ENCODE assay signal across 8 cellular contexts in the genomic region with DNA sequence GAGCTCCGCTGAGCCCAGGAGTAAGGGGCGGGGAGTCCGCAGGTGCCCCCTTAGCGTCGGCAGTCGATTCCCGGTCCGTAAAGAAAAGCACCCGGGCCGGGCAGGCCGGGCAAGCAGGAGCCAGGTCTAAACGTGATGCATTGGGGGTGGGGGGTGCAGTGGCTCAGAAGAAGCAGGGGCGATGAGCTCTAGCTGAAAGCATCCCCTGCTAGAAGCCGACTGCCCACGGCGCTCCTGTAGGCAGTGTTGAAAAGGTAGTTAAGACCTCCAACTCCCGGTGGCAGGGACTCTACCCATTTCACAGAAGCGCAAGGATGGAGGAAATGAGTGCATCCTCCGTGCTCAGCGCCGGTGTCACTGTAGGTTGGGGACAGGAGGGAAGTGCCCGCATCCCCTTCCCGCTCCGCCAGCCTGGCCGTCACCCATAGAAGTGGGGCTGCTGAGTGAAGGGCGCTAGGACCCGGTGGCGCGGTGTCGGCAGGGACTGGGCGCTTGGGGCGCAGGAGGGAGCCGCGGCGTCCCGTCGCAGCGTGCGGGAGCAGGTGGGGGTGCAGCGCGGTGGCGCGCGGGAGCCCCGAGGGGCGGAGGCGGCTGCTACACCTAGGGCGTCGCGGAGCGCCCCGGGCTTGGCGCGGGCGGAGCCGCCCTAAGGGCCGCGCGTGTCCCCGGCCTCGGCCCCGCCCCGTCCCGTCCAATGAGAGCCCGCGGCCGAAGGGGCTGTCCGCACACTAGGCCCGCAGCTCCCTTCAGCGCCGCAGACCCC. TPM values are rescaled to one million over a fixed set of nuclear protein-coding genes. Genes with fewer than 3 reads are reported as not detected.
DNase-seq lines count a peak whose midpoint lies in the region; ATAC-seq and TF ChIP-seq lines count a peak whose summit lies in the region.

A gene (plus strand): TSS at position 724 of the 763 bp plus-strand sequence. CDS start 298 bp downstream, outside the sequence.

- H3K27me3 ChIP-seq in heart left ventricle (peaks cover 0 to 43% (median 11%) of the 10 kb centered on the region in 9 donors), rectal smooth muscle tissue (ENCODE audit: control insufficient read depth, insufficient read depth, low read length) (peaks cover 11% of the 10 kb centered on the region)

- H3K27ac ChIP-seq in heart left ventricle (no peak within 1 kb of the TSS), rectal smooth muscle tissue (ENCODE audit: low read depth, low read length) (no peak within 1 kb of the TSS)

- DNase-seq in CD14-positive monocyte (ENCODE audit: low spot score) = no peak
- peak; percentile 24 for DNase-seq in RPMI8226
- peak; percentile 56 for DNase-seq in activated naive CD4-positive, alpha-beta T cell treated with Interleukin-2 at 50 U/mL for 16 hours
- peak in 1 of 5 donors; percentile 62 for DNase-seq in heart left ventricle
- DNase-seq in NCI-H1092 (lab: John Stamatoyannopoulos, UW) = no peak

- ATAC-seq in GM21723 (IDR thresholded peaks at IDR 0.05; ENCODE audit: unreplicated experiment) = peak; percentile 62
- ATAC-seq in heart left ventricle = peak in 3 of 4 donors; percentile 20 to 64 (median 48)
- ATAC-seq in GM19324 (IDR thresholded peaks at IDR 0.05; ENCODE audit: low FRiP score, unreplicated experiment) = no peak

- TF ChIP-seq CTCF in CD14-positive monocyte (IDR thresholded peaks at IDR 0.05) = no peak
- TF ChIP-seq CTCF in heart left ventricle (IDR thresholded peaks at IDR 0.05) = no peak

- no peak within 1 kb of the TSS for H3K9ac ChIP-seq in rectal smooth muscle tissue (ENCODE audit: low read length)

- no peak for TF ChIP-seq POLR2A in heart left ventricle (IDR thresholded peaks at IDR 0.05)

- H3K4me1 ChIP-seq in heart left ventricle = peaks cover 0 to 24% (median 16%) of the 10 kb centered on the region in 12 donors
- peaks cover 3% of the 10 kb centered on the region for H3K4me1 ChIP-seq in rectal smooth muscle tissue (ENCODE audit: control insufficient read depth, insufficient read depth, low read length)

- peaks cover 52 to 84% (median 68%) of the 10 kb centered on the region in 3 donors for H3K27me3 Mint-ChIP-seq in CD14-positive monocyte (ENCODE audit: low read depth in 3 of 3)

- H3K4me1 Mint-ChIP-seq in CD14-positive monocyte = peaks cover 15% of the 10 kb centered on the region

- peaks cover 0 to 14% (median 4%) of the 10 kb centered on the region in 7 donors for H3K9me3 Mint-ChIP-seq in CD14-positive monocyte

- H3K27ac Mint-ChIP-seq in CD14-positive monocyte = no peak within 1 kb of the TSS

- no peaks in the 10 kb centered on the region for H3K9me3 ChIP-seq in heart left ventricle

- peak within 1 kb of the TSS; percentile 18 to 67 (median 56) for H3K4me3 ChIP-seq in heart left ventricle
- H3K4me3 ChIP-seq in rectal smooth muscle tissue (ENCODE audit: low read length) = peak within 1 kb of the TSS; percentile 69

- WGBS in heart left ventricle, 4 donors = 0 to 5% (median 1%) methylated on average over 19 to 71 of the region's 71 CpGs

- no peaks in the 10 kb centered on the region for H3K36me3 ChIP-seq in heart left ventricle
- H3K36me3 ChIP-seq in rectal smooth muscle tissue (ENCODE audit: control insufficient read depth, insufficient read depth, low read length) = no peaks in the 10 kb centered on the region

- intact Hi-C loops in CD14-positive monocyte (cut with micrococcal nuclease) = loop anchor here in 1 of 2 donors (10.0 kb wide), 1 partner anchor 196 kb away; a partner anchor contains a TSS
- intact Hi-C loops in heart left ventricle (cut with DNase I) = loop anchor here in 7 of 10 donors (10.0 kb wide), 3 partner anchors 106 to 196 kb away; a partner anchor contains a TSS

- H3K4me3 Mint-ChIP-seq in CD14-positive monocyte = peak within 1 kb of the TSS; percentile 71 to 85

- H3K36me3 Mint-ChIP-seq in CD14-positive monocyte = peaks cover 0 to 5% of the 10 kb centered on the region in 2 donors

RNA-seq across cellular contexts. Expression of the gene that starts here (rescaled TPM):
- polyA plus RNA-seq in CD14-positive monocyte (under 1 TPM in 1 of 2 donors, not detected in 1; 0.07 TPM), heart left ventricle (1 to 10 TPM in 1 of 2 donors, under 1 TPM in 1; 0.71 to 1.6 TPM)
- 10 to 100 TPM in 1 of 9 donors, 1 to 10 TPM in 8; 1.6 to 16.2 (median 2.8) TPM for total RNA-seq in heart left ventricle

Comparison
In these comparisons a context has a peak if more than half of its experiments do, and no peak if none do; other contexts are left out.
1. DNase-seq: peak in RPMI8226 (single experiment) and activated naive CD4-positive, alpha-beta T cell treated with Interleukin-2 at 50 U/mL for 16 hours (single experiment); none in CD14-positive monocyte (single experiment) and NCI-H1092 (single experiment).